Comparison of ENCODE assay signal across 15 cellular contexts in the genomic region with DNA sequence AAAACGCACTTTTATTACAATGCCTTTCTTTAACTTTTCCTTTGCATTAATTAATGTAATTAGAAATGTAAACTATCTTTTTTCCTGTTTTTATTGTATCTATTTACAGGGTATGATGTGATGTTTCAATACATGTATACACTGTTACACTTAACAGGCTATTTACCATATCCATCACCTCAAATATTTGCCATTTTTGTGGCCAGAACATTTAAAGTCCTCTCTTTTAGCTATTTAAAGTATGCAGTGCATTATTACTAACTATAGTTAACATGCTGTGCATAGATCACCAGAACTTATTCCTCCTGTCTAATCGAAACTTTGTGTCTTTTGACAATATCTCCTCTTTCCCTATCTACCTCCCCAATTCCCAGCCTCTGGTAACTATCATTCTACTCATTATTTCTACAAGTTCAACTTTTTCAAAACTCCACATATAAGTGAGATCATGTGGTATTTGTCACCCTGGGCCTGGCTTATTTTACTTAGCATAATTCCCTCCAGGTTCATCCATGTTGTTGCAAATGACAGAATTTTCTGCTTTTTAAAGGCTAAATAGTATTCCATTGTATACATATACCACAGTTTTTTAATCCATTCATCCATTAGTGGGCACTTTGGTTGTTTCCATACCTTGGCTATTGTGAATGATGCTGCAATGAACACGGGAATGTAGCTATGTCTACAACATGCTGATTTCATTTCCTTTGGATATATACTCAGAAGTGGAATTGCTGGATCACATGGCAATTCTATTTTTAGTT. TPM values are rescaled to one million over a fixed set of nuclear protein-coding genes. Genes with fewer than 3 reads are reported as not detected.
"Had no signal": no experiment of that assay in that cellular context is flagged by ENCODE, and none has a peak within 500 bp of the region (broad histone marks: within the 10 kb centered on the region; RNA-seq: fewer than 3 reads in every experiment).

No MANE protein-coding gene starts in this region.

- H3K27ac ChIP-seq: ascending aorta had no signal

- H3K27ac Mint-ChIP-seq: activated naive CD8-positive, alpha-beta T cell treated with anti-CD3 and anti-CD28 coated beads, Interleukin-2, amount 10 ng/mL, durations not matched to agents 7 days and 5 days; naive thymus-derived CD4-positive, alpha-beta T cell had no signal

- H3K36me3 ChIP-seq: ascending aorta, tibial nerve had no signal

- H3K27me3 ChIP-seq: ascending aorta, tibial nerve had no signal

- H3K9me3 Mint-ChIP-seq: activated naive CD8-positive, alpha-beta T cell treated with anti-CD3 and anti-CD28 coated beads, Interleukin-2, amount 10 ng/mL, durations not matched to agents 7 days and 5 days had no signal

- H3K4me3 Mint-ChIP-seq: activated naive CD8-positive, alpha-beta T cell treated with anti-CD3 and anti-CD28 coated beads, Interleukin-2, amount 10 ng/mL, durations not matched to agents 7 days and 5 days; naive thymus-derived CD4-positive, alpha-beta T cell had no signal

- ATAC-seq: left colon; naive thymus-derived CD4-positive, alpha-beta T cell had no signal

- H3K4me3 ChIP-seq: ascending aorta, lung, smooth muscle cell, tibial nerve had no signal

- H3K4me1 Mint-ChIP-seq: activated naive CD8-positive, alpha-beta T cell treated with anti-CD3 and anti-CD28 coated beads, Interleukin-2, amount 10 ng/mL, durations not matched to agents 7 days and 5 days had no signal

- H3K9me3 ChIP-seq: ascending aorta had no signal

- H3K36me3 Mint-ChIP-seq: activated naive CD8-positive, alpha-beta T cell treated with anti-CD3 and anti-CD28 coated beads, Interleukin-2, amount 10 ng/mL, durations not matched to agents 7 days and 5 days; naive thymus-derived CD4-positive, alpha-beta T cell had no signal

- DNase-seq: activated CD4-positive, alpha-beta T cell treated with anti-CD3 and anti-CD28 coated beads for 1 hour; activated CD4-positive, alpha-beta T cell treated with anti-CD3 and anti-CD28 coated beads, Interleukin-2, amount 50 U/mL, for 48 hours; activated gamma-delta T cell treated with Interleukin-2 at 50 U/mL for 16 hours; activated naive CD8-positive, alpha-beta T cell treated with anti-CD3 and anti-CD28 coated beads, Interleukin-2, amount 10 ng/mL, durations not matched to agents 7 days and 5 days; activated T-cell treated with anti-CD3 and anti-CD28 coated beads, Interleukin-2, amount 50 U/mL, for 48 hours; cortex of kidney; effector memory CD4-positive, alpha-beta T cell; left colon; naive thymus-derived CD4-positive, alpha-beta T cell had no signal

RNA-seq across cellular contexts. Expression of gene OR2K2, which starts 32.8 kb away (rescaled TPM):
- total RNA-seq: activated naive CD8-positive, alpha-beta T cell treated with anti-CD3 and anti-CD28 coated beads, Interleukin-2, amount 10 ng/mL, durations not matched to agents 7 days and 5 days; ascending aorta; cardiac septum; epithelial cell of proximal tubule; left colon; lung; naive thymus-derived CD4-positive, alpha-beta T cell had no signal
- polyA plus RNA-seq: lung; naive thymus-derived CD4-positive, alpha-beta T cell; smooth muscle cell had no signal
